Comparison of ENCODE assay signal across 26 cellular contexts in genomic region chr16:2388139-2388874, GRCh38.
"Had no signal": no experiment of that assay in that cellular context is flagged by ENCODE, and none has a peak within 500 bp of the region (broad histone marks: within the 10 kb centered on the region; RNA-seq: fewer than 3 reads in every experiment).

No MANE protein-coding gene starts in this region.

- H3K9me3 ChIP-seq: testis had no signal

- H3K9ac ChIP-seq: parathyroid adenoma had no signal

- H3K27me3 ChIP-seq: esophagus squamous epithelium, testis had no signal

- FAIRE-seq: astrocyte, bronchial epithelial cell, colon had no signal

- H3K36me3 ChIP-seq: esophagus squamous epithelium, heart right ventricle, transverse colon, WERI-Rb-1 had no signal

- H3K4me3 ChIP-seq: esophagus squamous epithelium, heart right ventricle, testis, transverse colon had no signal

- H3K79me2 ChIP-seq: parathyroid adenoma had no signal

- H3K27ac ChIP-seq: esophagus squamous epithelium, heart right ventricle, parathyroid adenoma, testis, transverse colon, WERI-Rb-1 had no signal

- ATAC-seq: naive thymus-derived CD4-positive, alpha-beta T cell; T-helper 17 cell had no signal

- H3K4me1 ChIP-seq: esophagus squamous epithelium, heart right ventricle, testis, transverse colon had no signal

- DNase-seq: activated CD4-positive, alpha-beta memory T cell treated with anti-CD3 and anti-CD28 coated beads, Interleukin-2, amount 10 ng/mL, durations not matched to agents 7 days and 5 days; activated CD4-positive, alpha-beta T cell treated with anti-CD3 and anti-CD28 coated beads, Interleukin-2, amount 10 ng/mL, durations not matched to agents 24 days and 14 days; activated CD4-positive, CD25-positive, alpha-beta regulatory T cell treated with anti-CD3 and anti-CD28 coated beads, Interleukin-2, amount 50 U/mL, for 72 hours; activated CD8-positive, alpha-beta memory T cell treated with anti-CD3 and anti-CD28 coated beads, Interleukin-2, amount 50 U/mL, for 48 hours; activated gamma-delta T cell treated with Interleukin-2 at 50 U/mL for 16 hours; activated naive CD4-positive, alpha-beta T cell treated with anti-CD3 and anti-CD28 coated beads, Interleukin-2, amount 50 U/mL, for 16 hours; activated T-cell treated with anti-CD3 and anti-CD28 coated beads, Interleukin-2, amount 50 U/mL, for 24 hours; amniotic stem cell; effector CD4-positive, alpha-beta T cell; esophagus squamous epithelium; foreskin melanocyte; heart right ventricle; midbrain; naive thymus-derived CD4-positive, alpha-beta T cell; nucleus accumbens; stimulated activated CD4-positive, alpha-beta T cell treated with anti-CD3 and anti-CD28 coated beads, Interleukin-2, amount 100 ng/mL, for 48 hours; stimulated activated naive CD8-positive, alpha-beta T cell treated with anti-CD3 and anti-CD28 coated beads, Interleukin-15, Interleukin-2, amounts not matched to agents 100 U/mL and 50 U/mL, for 24 hours; T-helper 17 cell; T1000; testis; WERI-Rb-1 had no signal

- H2AFZ ChIP-seq: parathyroid adenoma had no signal
